28 cellular contexts compared by ENCODE assay signal in genomic region chr4:59869056-59869455, GRCh38.
"Had no signal": no experiment of that assay in that cellular context is flagged by ENCODE, and none has a peak within 500 bp of the region (broad histone marks: within the 10 kb centered on the region; RNA-seq: fewer than 3 reads in every experiment).

No MANE protein-coding gene starts in this region.

- H3K4me3 ChIP-seq: ovary, psoas muscle, right lobe of liver, sigmoid colon, stomach, thoracic aorta, thyroid gland, tibial nerve, upper lobe of left lung, vagina had no signal

- H3K4me1 ChIP-seq: parathyroid adenoma, psoas muscle, right lobe of liver, sigmoid colon, stomach, thyroid gland, tibial nerve, upper lobe of left lung, vagina had no signal

- H3K27me3 Mint-ChIP-seq: naive thymus-derived CD4-positive, alpha-beta T cell; progenitor cell of endocrine pancreas; stimulated activated naive B cell treated with anti-CD40 and anti-IgM and Interleukin-4, amounts not matched to agents 10 μg/mL and 1 μg/mL and 100 μg/mL, for 72 hours; stimulated activated naive CD8-positive, alpha-beta T cell treated with anti-CD3 and anti-CD28 coated beads, Interleukin-15, Interleukin-2, amounts not matched to agents 100 ng/mL and 50 ng/mL, for 24 hours had no signal

- H3K79me2 ChIP-seq: parathyroid adenoma had no signal

- DNase-seq: naive thymus-derived CD4-positive, alpha-beta T cell; natural killer cell; occipital lobe; ovary; posterior cingulate gyrus; psoas muscle; right cardiac atrium; right lobe of liver; sigmoid colon; small intestine; stimulated activated CD4-positive, alpha-beta T cell treated with anti-CD3 and anti-CD28 coated beads, Interleukin-15, amount 100 ng/mL, for 24 hours; stimulated activated CD4-positive, alpha-beta T cell treated with anti-CD3 and anti-CD28 coated beads, Interleukin-2, amount 100 ng/mL, for 24 hours; stimulated activated CD4-positive, alpha-beta T cell treated with anti-CD3 and anti-CD28 coated beads, Interleukin-2, amount 100 ng/mL, for 48 hours; stimulated activated CD4-positive, alpha-beta T cell treated with anti-CD3 and anti-CD28 coated beads, Interleukin-4, amount 100 ng/mL, for 24 hours; stimulated activated naive B cell treated with anti-CD40 and anti-IgM and Interleukin-4, amounts not matched to agents 10 μg/mL and 1 μg/mL and 100 μg/mL, for 72 hours; stimulated activated naive CD4-positive, alpha-beta T cell treated with Interleukin-2 at 50 U/mL for 16 hours; stomach; thyroid gland; trophoblast cell; upper lobe of left lung had no signal

- H3K27ac ChIP-seq: ovary, parathyroid adenoma, psoas muscle, right lobe of liver, sigmoid colon, stomach, thoracic aorta, thyroid gland, tibial nerve, upper lobe of left lung, vagina had no signal

- H3K9me3 ChIP-seq: ovary, psoas muscle, right lobe of liver, sigmoid colon, stomach, thoracic aorta, thyroid gland, tibial nerve, upper lobe of left lung, vagina had no signal

- H3K27ac Mint-ChIP-seq: naive thymus-derived CD4-positive, alpha-beta T cell; natural killer cell; nephron; progenitor cell of endocrine pancreas; stimulated activated effector memory CD8-positive, alpha-beta T cell treated with anti-CD3 and anti-CD28 coated beads, Interleukin-12 subunit alpha, Interleukin-12 subunit beta, amount 100 ng/mL, for 72 hours; stimulated activated naive B cell treated with anti-CD40 and anti-IgM and Interleukin-4, amounts not matched to agents 10 μg/mL and 1 μg/mL and 100 μg/mL, for 72 hours; stimulated activated naive CD8-positive, alpha-beta T cell treated with anti-CD3 and anti-CD28 coated beads, Interleukin-15, Interleukin-2, amounts not matched to agents 100 ng/mL and 50 ng/mL, for 24 hours had no signal

- H3K9ac ChIP-seq: parathyroid adenoma had no signal

- H3K4me1 Mint-ChIP-seq: naive thymus-derived CD4-positive, alpha-beta T cell; natural killer cell; nephron; stimulated activated effector memory CD8-positive, alpha-beta T cell treated with anti-CD3 and anti-CD28 coated beads, Interleukin-12 subunit alpha, Interleukin-12 subunit beta, amount 100 ng/mL, for 72 hours; stimulated activated naive B cell treated with anti-CD40 and anti-IgM and Interleukin-4, amounts not matched to agents 10 μg/mL and 1 μg/mL and 100 μg/mL, for 72 hours had no signal

- H3K27me3 ChIP-seq: ovary, right lobe of liver, sigmoid colon, stomach, thyroid gland, tibial nerve, upper lobe of left lung, vagina had no signal

- H3K36me3 Mint-ChIP-seq: naive thymus-derived CD4-positive, alpha-beta T cell; natural killer cell; stimulated activated effector memory CD8-positive, alpha-beta T cell treated with anti-CD3 and anti-CD28 coated beads, Interleukin-12 subunit alpha, Interleukin-12 subunit beta, amount 100 ng/mL, for 72 hours; stimulated activated naive B cell treated with anti-CD40 and anti-IgM and Interleukin-4, amounts not matched to agents 10 μg/mL and 1 μg/mL and 100 μg/mL, for 72 hours had no signal

- H2AFZ ChIP-seq: parathyroid adenoma had no signal

- ATAC-seq: naive thymus-derived CD4-positive, alpha-beta T cell; natural killer cell; psoas muscle; right cardiac atrium; right lobe of liver; stimulated activated effector memory CD8-positive, alpha-beta T cell treated with anti-CD3 and anti-CD28 coated beads, Interleukin-12 subunit alpha, Interleukin-12 subunit beta, amount 100 ng/mL, for 72 hours; stimulated activated naive B cell treated with anti-CD40 and anti-IgM and Interleukin-4, amounts not matched to agents 10 μg/mL and 1 μg/mL and 100 μg/mL, for 72 hours had no signal

- H3K9me3 Mint-ChIP-seq: nephron; stimulated activated naive B cell treated with anti-CD40 and anti-IgM and Interleukin-4, amounts not matched to agents 10 μg/mL and 1 μg/mL and 100 μg/mL, for 72 hours had no signal

- H3K36me3 ChIP-seq: ovary, right lobe of liver, sigmoid colon, stomach, thoracic aorta, thyroid gland, tibial nerve, upper lobe of left lung, vagina had no signal

- H3K4me3 Mint-ChIP-seq: naive thymus-derived CD4-positive, alpha-beta T cell; natural killer cell; nephron; stimulated activated effector memory CD8-positive, alpha-beta T cell treated with anti-CD3 and anti-CD28 coated beads, Interleukin-12 subunit alpha, Interleukin-12 subunit beta, amount 100 ng/mL, for 72 hours; stimulated activated naive B cell treated with anti-CD40 and anti-IgM and Interleukin-4, amounts not matched to agents 10 μg/mL and 1 μg/mL and 100 μg/mL, for 72 hours; stimulated activated naive CD8-positive, alpha-beta T cell treated with anti-CD3 and anti-CD28 coated beads, Interleukin-15, Interleukin-2, amounts not matched to agents 100 ng/mL and 50 ng/mL, for 24 hours had no signal
